ENCODE assay signal across 1 cellular context in genomic region chr17:47733414-47734288, GRCh38.
TF ChIP-seq lines count a peak whose summit lies in the region.

No MANE protein-coding gene starts in this region.

TF ChIP-seq in K562, 482 proteins besides CTCF, POLR2A, EP300 and RAD21 (continued from another document):
- TF ChIP-seq RERE (CRISPR knock-in tag; IDR thresholded peaks at IDR 0.05; ENCODE audit: borderline replicate concordance) (no peak), ZNF24 (IDR thresholded peaks at IDR 0.05) (no peak), HNRNPL (IDR thresholded peaks at IDR 0.05; ENCODE audit: low read depth, low read length) (0 out of 2 replicates have a peak, but pooled peaks have one; percentile 33), DDX20 (tag; IDR thresholded peaks at IDR 0.05; ENCODE audit: low read depth) (no peak), ZNF124 (CRISPR knock-in tag; IDR thresholded peaks at IDR 0.05) (no peak)
